19 cellular contexts compared by ENCODE assay signal in genomic region chr1:76021816-76022215, GRCh38. TPM values are rescaled to one million over a fixed set of nuclear protein-coding genes. Genes with fewer than 3 reads are reported as not detected.
"Had no signal": no experiment of that assay in that cellular context is flagged by ENCODE, and none has a peak within 500 bp of the region (broad histone marks: within the 10 kb centered on the region; RNA-seq: fewer than 3 reads in every experiment).

No MANE protein-coding gene starts in this region.

- H3K4me2 ChIP-seq: SK-N-SH had no signal

- H3K9me3 ChIP-seq: SK-N-SH had no signal

- DNase-seq: KBM-7, MV-4-11, NCI-H1048, NCI-H1105, NCI-H1417, NCI-H1436 treated with DMSO at 0.1 percent for 48 hours, NCI-H1694, NCI-H187 treated with DMSO at 0.1 percent for 48 hours, NCI-H2029 treated with DMSO at 0.1 percent for 48 hours, NCI-H2227 treated with DMSO at 0.1 percent for 48 hours, NCI-H526 treated with DMSO at 0.1 percent for 48 hours, NCI-H774, PC-3, SHP77, SK-N-SH had no signal

- H3K27ac ChIP-seq: RWPE1 had no signal

- ATAC-seq: Panc1, PC-3 had no signal

- H3K9ac ChIP-seq: SK-N-SH had no signal

RNA-seq across cellular contexts. Expression of gene ST6GALNAC3, which starts 52.7 kb away (rescaled TPM):
- total RNA-seq: HT-29, LHCN-M2, PC-3 had no signal
